8 cellular contexts compared by ENCODE assay signal in the genomic region with DNA sequence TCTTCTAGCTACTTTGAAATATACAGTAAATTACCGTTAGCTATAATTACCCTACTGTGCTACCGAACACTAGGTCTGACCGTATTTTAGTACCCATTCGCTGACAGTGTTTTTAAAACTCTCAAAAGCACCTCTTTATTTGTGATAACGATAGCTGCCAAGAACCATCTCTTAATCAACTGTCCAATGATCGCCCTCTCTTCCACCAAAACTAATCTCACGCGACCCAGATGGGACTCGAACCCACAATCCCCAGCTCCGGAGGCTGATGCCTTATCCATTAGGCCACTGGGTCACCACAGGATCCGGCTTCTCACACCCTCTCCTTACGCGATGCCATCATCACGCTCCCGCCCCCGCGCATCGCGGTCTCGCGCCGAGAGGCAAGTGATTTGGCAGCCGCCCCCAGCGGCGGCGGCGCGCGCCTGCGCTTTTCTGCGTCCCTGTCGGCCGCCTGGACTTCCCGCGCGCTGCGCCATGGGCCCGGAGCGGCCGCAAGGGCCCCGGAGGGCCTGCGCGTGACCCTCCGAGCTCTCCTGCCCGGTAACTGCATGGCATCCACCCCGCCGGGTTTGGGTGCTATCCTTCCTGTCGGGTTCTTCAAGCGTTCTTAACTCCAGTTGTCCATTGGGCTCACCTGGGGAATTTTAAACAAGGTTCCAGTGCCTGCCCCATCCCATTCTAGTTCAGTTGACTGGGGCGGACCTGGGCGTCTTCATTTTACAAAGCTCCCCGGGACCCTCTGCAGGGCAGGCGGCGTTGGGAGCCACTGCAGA. TPM values are rescaled to one million over a fixed set of nuclear protein-coding genes. Genes with fewer than 3 reads are reported as not detected.
DNase-seq lines count a peak whose midpoint lies in the region; ATAC-seq and TF ChIP-seq lines count a peak whose summit lies in the region.

No MANE protein-coding gene starts in this region.

- H4K8ac ChIP-seq in IMR-90 (ENCODE audit: low read depth in 2 of 2, low read length in 2 of 2): peak overlapping the region; percentile 3 to 89; a peak in 3 of 4 replicates

- no peaks in the 10 kb centered on the region for H3K79me2 ChIP-seq in OCI-LY3 (ENCODE audit: low read length)

- dilution Hi-C loops in IMR-90 (cut with HindIII; ENCODE audit: low sequenced_read_pairs, unreplicated experiment): no loop called here

- ATAC-seq in GM21529 (IDR thresholded peaks at IDR 0.05; ENCODE audit: unreplicated experiment) (peak; percentile 96), IMR-90 (ENCODE audit: low read depth) (peak; percentile 98), mucosa of descending colon (peak; percentile 98)

- no peaks in the 10 kb centered on the region for H3K9me3 ChIP-seq in IMR-90 (ENCODE audit: control insufficient read depth, insufficient read depth, low read length)
- no peaks in the 10 kb centered on the region for H3K9me3 ChIP-seq in OCI-LY3 (ENCODE audit: insufficient read depth, low read length)
- H3K9me3 ChIP-seq in mucosa of descending colon: no peaks in the 10 kb centered on the region

- H4K20me1 ChIP-seq in IMR-90 (ENCODE audit: insufficient read depth, low read length) (peaks cover 5% of the 10 kb centered on the region; the same call in 1 of the 2 replicates), OCI-LY3 (ENCODE audit: insufficient read depth, low read length) (no peaks in the 10 kb centered on the region)

- no peaks in the 10 kb centered on the region; a peak in 1 of 4 replicates for H3K79me1 ChIP-seq in IMR-90 (ENCODE audit: low read depth in 1 of 2, low read length in 2 of 2)

- H3K56ac ChIP-seq in IMR-90 (ENCODE audit: extremely low read depth, insufficient read depth, low read length): peak overlapping the region; percentile 48; the same call in 1 of the 2 replicates

- H3K9me1 ChIP-seq in IMR-90 (ENCODE audit: insufficient read depth, low read length): no peaks in the 10 kb centered on the region

- peak overlapping the region; percentile 96 for H2AFZ ChIP-seq in IMR-90 (replicated peaks; ENCODE audit: low read length, poor library complexity)
- peak overlapping the region; percentile 92 for H2AFZ ChIP-seq in OCI-LY3 (ENCODE audit: low read depth, low read length)

- H4K5ac ChIP-seq in IMR-90 (ENCODE audit: low read depth, low read length): no peak overlapping the region

- H3K4me1 ChIP-seq in IMR-90 (ENCODE audit: control insufficient read depth, insufficient read depth, low read length) (no peaks in the 10 kb centered on the region), OCI-LY3 (ENCODE audit: low read length) (no peaks in the 10 kb centered on the region), mucosa of descending colon (ENCODE audit: low read depth) (peaks cover 6% of the 10 kb centered on the region)

- H3K9ac ChIP-seq in IMR-90 (ENCODE audit: low read depth, low read length) (peak overlapping the region; percentile 56), OCI-LY3 (ENCODE audit: low read length) (peak overlapping the region; percentile 90)

- TF ChIP-seq CTCF in IMR-90 (conservative IDR thresholded peaks at IDR 0.05; ENCODE audit: low read depth, low read length): peak; percentile 39
- peak; percentile 12; the same call in 1 of the 2 replicates for TF ChIP-seq CTCF in OCI-LY3 (IDR thresholded peaks at IDR 0.05; ENCODE audit: low read depth, low read length)
- TF ChIP-seq CTCF in mucosa of descending colon (IDR thresholded peaks at IDR 0.05): peak; percentile 41

- H2BK15ac ChIP-seq in IMR-90 (ENCODE audit: low read depth, low read length): no peak overlapping the region

- no peak overlapping the region for H2AK5ac ChIP-seq in IMR-90 (ENCODE audit: low read depth, low read length)

- no peak overlapping the region for H2BK5ac ChIP-seq in IMR-90 (ENCODE audit: low read depth, low read length, poor library complexity, severe bottlenecking)

- peak overlapping the region; percentile 61 for H3K14ac ChIP-seq in IMR-90 (replicated peaks; ENCODE audit: low read depth, low read length)

- H2BK120ac ChIP-seq in IMR-90 (ENCODE audit: low read depth, low read length): peak overlapping the region; percentile 52; the same call in 1 of the 2 replicates

- BruUV-seq in IMR-90 (replicated peaks; lab: Mats Ljungman, UMichigan): no TSS peak

- H3K23ac ChIP-seq in IMR-90 (ENCODE audit: low read depth, low read length): peak overlapping the region; percentile 84

- CTCF ChIA-PET in IMR-90 (lab: Yijun Ruan, JAX): interaction anchor here (1.2 kb wide), 1 partner anchor 10 kb away, joined by 4 read pairs; no protein-coding TSS in a partner anchor

- H3K18ac ChIP-seq in IMR-90 (ENCODE audit: low read depth, low read length): no peak overlapping the region

- DNase-seq in DMS53 (lab: John Stamatoyannopoulos, UW) (peak; percentile 97), IMR-90 (peak; percentile 94), activated T-cell treated with anti-CD3 and anti-CD28 coated beads for 4 hours (peak; percentile 99), epithelial cell of prostate (ENCODE audit: low read depth, low spot score) (peak; percentile 60), mucosa of descending colon (peak; percentile 95 to 99 (median 96))
- peak; percentile 96 to 97 for DNase-seq in stimulated activated CD8-positive, alpha-beta memory T cell treated with anti-CD3 and anti-CD28 coated beads, Interleukin-4, amount 100 ng/mL, for 1 hour (ENCODE audit: low read depth in 2 of 2, low spot score in 1 of 2)

- H3K4me2 ChIP-seq in IMR-90 (ENCODE audit: low read depth, low read length) (peak overlapping the region; percentile 72), OCI-LY3 (ENCODE audit: low read length) (peak overlapping the region; percentile 86)

- H3K27ac ChIP-seq in IMR-90 (ENCODE audit: insufficient read depth, low read length): peak overlapping the region; percentile 43; the same call in 1 of the 2 replicates
- peak overlapping the region; percentile 49 for H3K27ac ChIP-seq in OCI-LY3 (ENCODE audit: low read length)
- H3K27ac ChIP-seq in epithelial cell of prostate: no peak overlapping the region

- in situ Hi-C loops in IMR-90 (cut with MboI; ENCODE audit: low sequenced_read_pairs): no loop called here

- POLR2A ChIA-PET in IMR-90 (lab: Charles Lee; ENCODE audit: unreplicated experiment): interaction anchor here (0.6 kb wide), 1 partner anchor 201 kb away, joined by 3 read pairs; no protein-coding TSS in a partner anchor

- H3K27me3 ChIP-seq in IMR-90 (ENCODE audit: control insufficient read depth, insufficient read depth, low read length) (peaks cover 5% of the 10 kb centered on the region; the same call in 1 of the 2 replicates), OCI-LY3 (ENCODE audit: low read depth, low read length) (no peaks in the 10 kb centered on the region; the same call in 1 of the 2 replicates)

- intact Hi-C loops in IMR-90 (cut with micrococcal nuclease) (loop anchor here (1.0 kb wide), 1 partner anchor 9 kb away; no protein-coding TSS in a partner anchor), mucosa of descending colon (cut with DNase I, micrococcal nuclease) (loop anchor here in 1 of 2 donors (10.0 kb wide), 1 partner anchor 65 kb away; no protein-coding TSS in a partner anchor)

- H3K4me3 ChIP-seq in IMR-90 (ENCODE audit: insufficient read depth, low read depth, low read length): peak overlapping the region; percentile 48
- peak overlapping the region; percentile 89 for H3K4me3 ChIP-seq in OCI-LY3 (ENCODE audit: low read length)
- H3K4me3 ChIP-seq in mucosa of descending colon: peak overlapping the region; percentile 33

- H4K91ac ChIP-seq in IMR-90 (ENCODE audit: insufficient read depth, low read depth, low read length): peak overlapping the region; percentile 7; the same call in 1 of the 2 replicates

- TF ChIP-seq RAD21 in IMR-90 (IDR thresholded peaks at IDR 0.05; ENCODE audit: low read length): no peak

- TF ChIP-seq POLR2A in IMR-90 (IDR thresholded peaks at IDR 0.05; ENCODE audit: low read depth, low read length): no peak

- peak overlapping the region; percentile 34 for H2AK9ac ChIP-seq in IMR-90 (replicated peaks; ENCODE audit: low read depth, low read length, poor library complexity)

- H3K36me3 ChIP-seq in IMR-90 (ENCODE audit: control insufficient read depth, insufficient read depth, low read length): no peaks in the 10 kb centered on the region
- no peaks in the 10 kb centered on the region for H3K36me3 ChIP-seq in OCI-LY3 (replicated peaks; ENCODE audit: low read depth, low read length)
- no peaks in the 10 kb centered on the region for H3K36me3 ChIP-seq in mucosa of descending colon (ENCODE audit: low read depth)

- 1% methylated on average over 17 of the region's 54 CpGs; no CpG with 5 or more reads in 1 of the 2 experiments for WGBS in IMR-90 (ENCODE audit: extremely low coverage in 2 of 2, insufficient read length in 1 of 2), 2 experiments

- H2BK20ac ChIP-seq in IMR-90 (ENCODE audit: low read depth, low read length): no peak overlapping the region

- peak overlapping the region; percentile 72 for H3K4ac ChIP-seq in IMR-90 (ENCODE audit: low read depth, low read length)

TF ChIP-seq in IMR-90, 13 proteins besides CTCF, POLR2A, EP300 and RAD21:
- TF ChIP-seq FOS (IDR thresholded peaks at IDR 0.05; ENCODE audit: low read depth, low read length) (peak; percentile 99), MAFK (IDR thresholded peaks at IDR 0.05; ENCODE audit: low read depth, low read length) (no peak), RCOR1 (IDR thresholded peaks at IDR 0.05; ENCODE audit: insufficient replicate concordance, low read length) (no peak), MXI1 (IDR thresholded peaks at IDR 0.05; ENCODE audit: borderline replicate concordance, low read depth, low read length) (0 out of 2 replicates have a peak, but pooled peaks have one; percentile 25), BHLHE40 (IDR thresholded peaks at IDR 0.05; ENCODE audit: low read depth, low read length) (peak; percentile 81), SMC3 (IDR thresholded peaks at IDR 0.05; ENCODE audit: low read depth, low read length) (no peak), NFE2L2 (IDR thresholded peaks at IDR 0.05; ENCODE audit: low read depth, low read length) (no peak), MAZ (IDR thresholded peaks at IDR 0.05; ENCODE audit: borderline replicate concordance, low read depth, low read length) (peak; percentile 87; the same call in 1 of the 2 replicates)

RNA-seq across cellular contexts. Expression of gene KPNA2, which starts 15.7 kb away (rescaled TPM):
- total RNA-seq in IMR-90 (2012; rRNA removed) (226 and 262 TPM in 2 replicates), mucosa of descending colon (10 to 100 TPM; 15.2 to 50.3 (median 29.0) TPM)
- polyA plus RNA-seq in IMR-90 (2012; rRNA removed): 135 and 141 TPM in 2 replicates
- polyA plus RNA-seq in IMR-90 (2012; cell fraction: cytosol; rRNA removed): 73.4 and 88.6 TPM in 2 replicates
- polyA plus RNA-seq in IMR-90 (2012; cell fraction: nucleus; rRNA removed; ENCODE audit: low replicate concordance): 53.3 and 67.4 TPM in 2 replicates

RNA-seq across cellular contexts. Expression of gene C17orf58, which starts 23.6 kb away (rescaled TPM):
- total RNA-seq in IMR-90 (2012; rRNA removed) (7.2 and 7.8 TPM in 2 replicates), mucosa of descending colon (10 to 100 TPM in 1 of 3 donors, 1 to 10 TPM in 2; 6.4 to 11.1 (median 8.4) TPM)
- polyA plus RNA-seq in IMR-90 (2012; rRNA removed): 10.2 and 10.3 TPM in 2 replicates
- 7.5 and 8.1 TPM in 2 replicates for polyA plus RNA-seq in IMR-90 (2012; cell fraction: cytosol; rRNA removed)
- polyA plus RNA-seq in IMR-90 (2012; cell fraction: nucleus; rRNA removed; ENCODE audit: low replicate concordance): 2.8 and 6.2 TPM in 2 replicates

Comparison
In these comparisons a context has a peak if more than half of its experiments do, and no peak if none do; other contexts are left out.
1. H3K4me3 ChIP-seq: peak in every context shown above with its lines; median percentile 89 in OCI-LY3; 48 in IMR-90; 33 in mucosa of descending colon.